ENCODE assay signal across 1 cellular context in the genomic region with DNA sequence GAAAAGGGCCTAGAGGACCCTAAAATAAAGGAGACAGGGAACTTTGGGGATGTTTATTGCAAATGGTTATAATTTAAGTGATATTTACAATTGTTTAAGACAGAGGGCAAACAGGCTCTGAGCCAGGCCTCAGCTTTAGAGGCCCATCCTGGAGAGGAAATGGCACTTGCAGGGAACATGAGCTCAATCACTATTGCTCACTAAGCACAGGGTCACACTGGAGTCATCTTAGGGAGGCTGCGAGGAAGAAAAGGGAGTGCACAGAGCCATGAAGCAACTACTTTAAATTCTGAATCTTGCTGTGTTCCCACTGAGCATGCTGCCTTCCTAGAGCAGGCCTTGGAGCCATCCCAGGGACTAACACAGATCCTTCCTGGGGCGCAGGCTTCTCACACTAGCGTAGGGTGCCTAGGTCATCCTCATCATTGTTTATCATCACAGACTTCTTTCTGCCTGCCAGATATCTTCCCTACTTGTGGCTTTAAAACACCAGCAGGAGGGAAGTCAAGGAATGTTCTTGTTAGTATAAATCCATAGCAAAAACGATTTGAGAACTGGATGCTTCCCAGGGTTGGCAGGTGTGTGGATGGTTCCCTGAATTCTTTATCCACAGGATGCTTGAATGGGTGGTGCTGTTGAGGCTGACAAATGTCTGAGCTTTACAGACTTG.
TF ChIP-seq lines count a peak whose summit lies in the region.

No MANE protein-coding gene starts in this region.

TF ChIP-seq in K562, 482 proteins besides CTCF, POLR2A, EP300 and RAD21:
- no peak for TF ChIP-seq HNRNPH1 (optimal IDR thresholded peaks at IDR 0.05; ENCODE audit: low read depth, low read length)
- no peak for TF ChIP-seq BRD9 (IDR thresholded peaks at IDR 0.05; ENCODE audit: low read depth, partially characterized antibody)
- no peak for TF ChIP-seq LEF1 (IDR thresholded peaks at IDR 0.05)
- no peak for TF ChIP-seq ZBED1 (IDR thresholded peaks at IDR 0.05)
- TF ChIP-seq ZNF589 (CRISPR knock-in tag; IDR thresholded peaks at IDR 0.05; ENCODE audit: low read depth), result no peak
- TF ChIP-seq JUNB (CRISPR knock-in tag; conservative IDR thresholded peaks at IDR 0.05), result no peak
- TF ChIP-seq SMAD4 (CRISPR knock-in tag; conservative IDR thresholded peaks at IDR 0.05), result no peak
- no peak for TF ChIP-seq ZNF175 (CRISPR knock-in tag; IDR thresholded peaks at IDR 0.05; ENCODE audit: low read depth)
- TF ChIP-seq NR4A1 (CRISPR knock-in tag; IDR thresholded peaks at IDR 0.05), result no peak
- TF ChIP-seq NR4A1 (tag; IDR thresholded peaks at IDR 0.05), result no peak
- TF ChIP-seq CBX5 (IDR thresholded peaks at IDR 0.05; ENCODE audit: borderline replicate concordance, low read depth), result no peak
- TF ChIP-seq HSF4 (CRISPR knock-in tag; IDR thresholded peaks at IDR 0.05; ENCODE audit: borderline replicate concordance), result no peak
- no peak for TF ChIP-seq PHB (CRISPR knock-in tag; IDR thresholded peaks at IDR 0.05)
- TF ChIP-seq, protein P1, sequence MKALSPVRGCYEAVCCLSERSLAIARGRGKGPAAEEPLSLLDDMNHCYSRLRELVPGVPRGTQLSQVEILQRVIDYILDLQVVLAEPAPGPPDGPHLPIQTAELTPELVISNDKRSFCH (CRISPR knock-in tag; IDR thresholded peaks at IDR 0.05), result no peak
- TF ChIP-seq, protein P1 (tag; IDR thresholded peaks at IDR 0.05), result no peak
- TF ChIP-seq EP400 (IDR thresholded peaks at IDR 0.05), result no peak
- TF ChIP-seq ZNF184 (CRISPR knock-in tag; IDR thresholded peaks at IDR 0.05), result no peak
- no peak for TF ChIP-seq HNRNPLL (IDR thresholded peaks at IDR 0.05; ENCODE audit: low read depth, low read length, poor library complexity, severe bottlenecking)
- TF ChIP-seq MTF1 (CRISPR knock-in tag; IDR thresholded peaks at IDR 0.05; ENCODE audit: borderline replicate concordance), result no peak
- TF ChIP-seq PCBP2 (IDR thresholded peaks at IDR 0.05; ENCODE audit: low read depth, low read length, poor library complexity, severe bottlenecking), result no peak
- TF ChIP-seq, protein P2, sequence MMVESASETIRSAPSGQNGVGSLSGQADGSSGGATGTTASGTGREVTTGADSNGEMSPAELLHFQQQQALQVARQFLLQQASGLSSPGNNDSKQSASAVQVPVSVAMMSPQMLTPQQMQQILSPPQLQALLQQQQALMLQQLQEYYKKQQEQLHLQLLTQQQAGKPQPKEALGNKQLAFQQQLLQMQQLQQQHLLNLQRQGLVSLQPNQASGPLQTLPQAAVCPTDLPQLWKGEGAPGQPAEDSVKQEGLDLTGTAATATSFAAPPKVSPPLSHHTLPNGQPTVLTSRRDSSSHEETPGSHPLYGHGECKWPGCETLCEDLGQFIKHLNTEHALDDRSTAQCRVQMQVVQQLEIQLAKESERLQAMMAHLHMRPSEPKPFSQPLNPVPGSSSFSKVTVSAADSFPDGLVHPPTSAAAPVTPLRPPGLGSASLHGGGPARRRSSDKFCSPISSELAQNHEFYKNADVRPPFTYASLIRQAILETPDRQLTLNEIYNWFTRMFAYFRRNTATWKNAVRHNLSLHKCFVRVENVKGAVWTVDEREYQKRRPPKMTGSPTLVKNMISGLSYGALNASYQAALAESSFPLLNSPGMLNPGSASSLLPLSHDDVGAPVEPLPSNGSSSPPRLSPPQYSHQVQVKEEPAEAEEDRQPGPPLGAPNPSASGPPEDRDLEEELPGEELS (CRISPR knock-in tag; IDR thresholded peaks at IDR 0.05; ENCODE audit: borderline replicate concordance), result no peak
